Comparison of ENCODE assay signal across 8 cellular contexts in genomic region chr21:33931052-33931798, GRCh38. TPM values are rescaled to one million over a fixed set of nuclear protein-coding genes. Genes with fewer than 3 reads are reported as not detected.
DNase-seq lines count a peak whose midpoint lies in the region; ATAC-seq and TF ChIP-seq lines count a peak whose summit lies in the region.
"Not testable (repeated sequence)": the region's sequence is repeated elsewhere in the genome, so short reads cannot be mapped to it uniquely, and the experiment has no call there.

No MANE protein-coding gene starts in this region.

- TF ChIP-seq EP300 in SK-N-SH (IDR thresholded peaks at IDR 0.05; ENCODE audit: borderline replicate concordance in 1 of 2, low read depth in 1 of 2, low read length in 1 of 2) = not testable (repeated sequence)

- H3K27ac Mint-ChIP-seq in neural progenitor cell = peak overlapping the region; percentile 96
- not testable (repeated sequence) for H3K27ac Mint-ChIP-seq in stimulated activated naive B cell treated with anti-CD40 and anti-IgM and Interleukin-4, amounts not matched to agents 10 μg/mL and 1 μg/mL and 100 μg/mL, for 72 hours

- 91% methylated on average over 10 of the region's 34 CpGs for WGBS in SK-N-SH (ENCODE audit: low lambda C conversion rate)

- not testable (repeated sequence) for H3K27ac ChIP-seq in SK-N-SH (ENCODE audit: low read depth in 2 of 2, low read length in 1 of 2); neural progenitor cell

- POLR2A ChIA-PET in SK-N-SH (lab: Yijun Ruan, JAX) = not testable (repeated sequence)

- H4K20me1 ChIP-seq in SK-N-SH (ENCODE audit: insufficient read depth); neural progenitor cell (ENCODE audit: low read depth): not testable (repeated sequence)

- not testable (repeated sequence) for H3K9me3 ChIP-seq in SK-N-SH; neural progenitor cell (ENCODE audit: low read depth)

- not testable (repeated sequence) for H3K79me2 ChIP-seq in SK-N-SH (ENCODE audit: insufficient read depth)
- peaks cover 30% of the 10 kb centered on the region for H3K79me2 ChIP-seq in neural progenitor cell (ENCODE audit: low read depth)

- not testable (repeated sequence) for H3K4me3 ChIP-seq in SK-N-SH (ENCODE audit: low read depth in 2 of 2, low read length in 1 of 2)
- peak overlapping the region; percentile 55 for H3K4me3 ChIP-seq in neural progenitor cell

- not testable (repeated sequence) for H3F3A ChIP-seq in SK-N-SH (replicated peaks; ENCODE audit: insufficient read depth); neural progenitor cell (ENCODE audit: low read depth)

- not testable (repeated sequence) for TF ChIP-seq RAD21 in SK-N-SH (IDR thresholded peaks at IDR 0.05; ENCODE audit: low read length)

- H3K9me2 ChIP-seq in SK-N-SH = not testable (repeated sequence)

- ATAC-seq in left ventricle myocardium superior = peak; percentile 14
- ATAC-seq in stimulated activated naive B cell treated with anti-CD40 and anti-IgM and Interleukin-4, amounts not matched to agents 10 μg/mL and 1 μg/mL and 100 μg/mL, for 72 hours (replicated peaks) = peak in 1 of 2 donors; percentile 47

- peak overlapping the region; percentile 75 for H3K4me3 Mint-ChIP-seq in neural progenitor cell
- H3K4me3 Mint-ChIP-seq in stimulated activated naive B cell treated with anti-CD40 and anti-IgM and Interleukin-4, amounts not matched to agents 10 μg/mL and 1 μg/mL and 100 μg/mL, for 72 hours = peak overlapping the region; percentile 79 to 91

- H3K4me2 ChIP-seq in SK-N-SH = not testable (repeated sequence)
- peak overlapping the region; percentile 85 for H3K4me2 ChIP-seq in neural progenitor cell

- H2AFZ ChIP-seq in SK-N-SH (ENCODE audit: low read depth) (peak overlapping the region; percentile 71; the same call in 1 of the 2 replicates), neural progenitor cell (replicated peaks) (peak overlapping the region; percentile 69)

- DNase-seq in COLO668 (lab: John Stamatoyannopoulos, UW; ENCODE audit: unreplicated experiment) = peak; percentile 24
- peak; percentile 46 for DNase-seq in NCI-H146 (lab: John Stamatoyannopoulos, UW)
- not testable (repeated sequence) for DNase-seq in SK-N-SH; left ventricle myocardium superior; stimulated activated naive B cell treated with anti-CD40 and anti-IgM and Interleukin-4, amounts not matched to agents 10 μg/mL and 1 μg/mL and 100 μg/mL, for 72 hours
- DNase-seq in activated CD8-positive, alpha-beta memory T cell treated with anti-CD3 and anti-CD28 coated beads, Interleukin-2, amount 50 U/mL, for 4 hours = peak; percentile 67
- peak; percentile 85 for DNase-seq in central memory CD4-positive, alpha-beta T cell
- peak; percentile 21 for DNase-seq in neural progenitor cell (ENCODE audit: low spot score)

- not testable (repeated sequence) for H3K4me1 ChIP-seq in SK-N-SH (ENCODE audit: control insufficient read depth in 1 of 2, insufficient read depth in 2 of 2, low read depth in 1 of 2, low read length in 1 of 2)
- H3K4me1 ChIP-seq in neural progenitor cell = peaks cover 11% of the 10 kb centered on the region

- not testable (repeated sequence) for H3K27me3 Mint-ChIP-seq in neural progenitor cell (ENCODE audit: insufficient read depth, low read depth); stimulated activated naive B cell treated with anti-CD40 and anti-IgM and Interleukin-4, amounts not matched to agents 10 μg/mL and 1 μg/mL and 100 μg/mL, for 72 hours

- not testable (repeated sequence) for H3K27me3 ChIP-seq in SK-N-SH (ENCODE audit: insufficient read depth); neural progenitor cell

- TF ChIP-seq CTCF in SK-N-SH (IDR thresholded peaks at IDR 0.05); neural progenitor cell (IDR thresholded peaks at IDR 0.05): not testable (repeated sequence)

- not testable (repeated sequence) for H3K36me3 Mint-ChIP-seq in neural progenitor cell; stimulated activated naive B cell treated with anti-CD40 and anti-IgM and Interleukin-4, amounts not matched to agents 10 μg/mL and 1 μg/mL and 100 μg/mL, for 72 hours

- H3K9ac ChIP-seq in SK-N-SH, neural progenitor cell: not testable (repeated sequence)

- H3K9me3 Mint-ChIP-seq in neural progenitor cell; stimulated activated naive B cell treated with anti-CD40 and anti-IgM and Interleukin-4, amounts not matched to agents 10 μg/mL and 1 μg/mL and 100 μg/mL, for 72 hours: not testable (repeated sequence)

- CTCF ChIA-PET in SK-N-SH (lab: Yijun Ruan, JAX) = interaction anchor here (3.4 kb wide), 1 partner anchor 7 kb away, joined by 34 read pairs; no protein-coding TSS in a partner anchor

- H3K36me3 ChIP-seq in SK-N-SH (replicated peaks in 1 of 2; ENCODE audit: control insufficient read depth in 1 of 2, insufficient read depth in 2 of 2, low read length in 1 of 2); neural progenitor cell: not testable (repeated sequence)

- peaks cover 21% of the 10 kb centered on the region for H3K4me1 Mint-ChIP-seq in neural progenitor cell
- peaks cover 11 to 16% of the 10 kb centered on the region in 2 donors for H3K4me1 Mint-ChIP-seq in stimulated activated naive B cell treated with anti-CD40 and anti-IgM and Interleukin-4, amounts not matched to agents 10 μg/mL and 1 μg/mL and 100 μg/mL, for 72 hours

- intact Hi-C loops in left ventricle myocardium superior (cut with micrococcal nuclease) = loop anchor here (10.0 kb wide), 1 partner anchor 144 kb away; the partner anchor contains the start of genes MRPS6 and SLC5A3

RNA-seq across cellular contexts. Expression of gene ATP5PO, which starts 15.6 kb away (rescaled TPM):
- 148 and 167 TPM in 2 replicates for polyA plus RNA-seq in SK-N-SH (2012; rRNA removed)
- polyA plus RNA-seq in SK-N-SH (2012; cell fraction: cytosol; rRNA removed) = 191 and 217 TPM in 2 replicates
- polyA plus RNA-seq in SK-N-SH (2012; cell fraction: nucleus; rRNA removed) = 53.4 and 58.6 TPM in 2 replicates
- total RNA-seq in left ventricle myocardium superior = 850 TPM
- total RNA-seq in neural progenitor cell (ENCODE audit: low replicate concordance) = 271 and 309 TPM in 2 replicates
